In genomic region chr14:101926620-101927019, GRCh38 we compare ENCODE assay signal across 20 cellular contexts. TPM values are rescaled to one million over a fixed set of nuclear protein-coding genes. Genes with fewer than 3 reads are reported as not detected.
DNase-seq lines count a peak whose midpoint lies in the region; ATAC-seq and TF ChIP-seq lines count a peak whose summit lies in the region.
"Had no signal": no experiment of that assay in that cellular context is flagged by ENCODE, and none has a peak within 500 bp of the region (broad histone marks: within the 10 kb centered on the region; RNA-seq: fewer than 3 reads in every experiment).

No MANE protein-coding gene starts in this region.

- intact Hi-C loops in posterior vena cava (cut with DNase I): no loop called here
- intact Hi-C loops in vagina (cut with DNase I): no loop called here
- intact Hi-C loops in esophagus squamous epithelium (cut with DNase I): no loop called here

- H3K4me3 ChIP-seq in vagina (no peak overlapping the region), esophagus squamous epithelium (no peak overlapping the region)
- H3K4me3 ChIP-seq: SJCRH30 had no signal

- peak overlapping the region; percentile 32 for H3K27ac ChIP-seq in caudate nucleus (ENCODE audit: low read depth, low read length)
- H3K27ac ChIP-seq in vagina: peak overlapping the region; percentile 84
- peak overlapping the region in 2 of 4 donors; percentile 62 to 65 for H3K27ac ChIP-seq in esophagus squamous epithelium
- H3K27ac ChIP-seq: KMS-11, SJCRH30 had no signal

- H3K36me3 Mint-ChIP-seq in stimulated activated naive CD8-positive, alpha-beta T cell treated with anti-CD3 and anti-CD28 coated beads, Interleukin-15, Interleukin-2, amounts not matched to agents 100 ng/mL and 50 ng/mL, for 24 hours (ENCODE audit: low read depth): peaks cover 13% of the 10 kb centered on the region

- H3K27me3 Mint-ChIP-seq in stimulated activated naive CD8-positive, alpha-beta T cell treated with anti-CD3 and anti-CD28 coated beads, Interleukin-15, Interleukin-2, amounts not matched to agents 100 ng/mL and 50 ng/mL, for 24 hours: no peaks in the 10 kb centered on the region
- no peaks in the 10 kb centered on the region for H3K27me3 Mint-ChIP-seq in stimulated activated naive CD8-positive, alpha-beta T cell treated with anti-CD3 and anti-CD28 coated beads, Interleukin-15, amount 100 ng/mL, for 72 hours

- H3K27ac Mint-ChIP-seq in stimulated activated naive CD8-positive, alpha-beta T cell treated with anti-CD3 and anti-CD28 coated beads, Interleukin-15, Interleukin-2, amounts not matched to agents 100 ng/mL and 50 ng/mL, for 24 hours: peak overlapping the region; percentile 24
- peak overlapping the region in 1 of 2 donors; percentile 85 for H3K27ac Mint-ChIP-seq in stimulated activated naive CD8-positive, alpha-beta T cell treated with anti-CD3 and anti-CD28 coated beads, Interleukin-15, amount 100 ng/mL, for 72 hours
- H3K27ac Mint-ChIP-seq: activated T-helper 2 cell treated with anti-CD3 and anti-CD28 coated beads, Interferon-gamma antibody, Interleukin-2, Interleukin-4, amounts not matched to agents 10 μg/mL and 5 μg/mL and 100 μg/mL, durations not matched to agents 14 hours and 24 hours and 36 hours had no signal

- 74 to 80% methylated on average over 5 of the region's 5 CpGs for WGBS in esophagus squamous epithelium, 2 donors

- H3K4me1 Mint-ChIP-seq in stimulated activated naive CD8-positive, alpha-beta T cell treated with anti-CD3 and anti-CD28 coated beads, Interleukin-15, Interleukin-2, amounts not matched to agents 100 ng/mL and 50 ng/mL, for 24 hours (ENCODE audit: low read depth): peaks cover 6% of the 10 kb centered on the region
- H3K4me1 Mint-ChIP-seq in stimulated activated naive CD8-positive, alpha-beta T cell treated with anti-CD3 and anti-CD28 coated beads, Interleukin-15, amount 100 ng/mL, for 72 hours: no peaks in the 10 kb centered on the region

- H3K9me3 ChIP-seq in vagina: no peaks in the 10 kb centered on the region
- H3K9me3 ChIP-seq in esophagus squamous epithelium: no peaks in the 10 kb centered on the region
- H3K9me3 ChIP-seq: SJCRH30 had no signal

- H3K27me3 ChIP-seq in vagina (no peaks in the 10 kb centered on the region), esophagus squamous epithelium (no peaks in the 10 kb centered on the region)
- H3K27me3 ChIP-seq: SJCRH30 had no signal

- TF ChIP-seq CTCF in vagina (IDR thresholded peaks at IDR 0.05) (no peak), esophagus squamous epithelium (IDR thresholded peaks at IDR 0.05) (no peak)

- peaks cover 0 to 13% of the 10 kb centered on the region in 2 donors for H3K36me3 ChIP-seq in vagina
- peaks cover 0 to 59% (median 6%) of the 10 kb centered on the region in 3 donors for H3K36me3 ChIP-seq in esophagus squamous epithelium
- H3K36me3 ChIP-seq: SJCRH30 had no signal

- H3K9me3 Mint-ChIP-seq in stimulated activated naive CD8-positive, alpha-beta T cell treated with anti-CD3 and anti-CD28 coated beads, Interleukin-15, Interleukin-2, amounts not matched to agents 100 ng/mL and 50 ng/mL, for 24 hours: no peaks in the 10 kb centered on the region
- H3K9me3 Mint-ChIP-seq in stimulated activated naive CD8-positive, alpha-beta T cell treated with anti-CD3 and anti-CD28 coated beads, Interleukin-15, amount 100 ng/mL, for 72 hours: no peaks in the 10 kb centered on the region
- H3K9me3 Mint-ChIP-seq: activated T-helper 2 cell treated with anti-CD3 and anti-CD28 coated beads, Interferon-gamma antibody, Interleukin-2, Interleukin-4, amounts not matched to agents 10 μg/mL and 5 μg/mL and 100 μg/mL, durations not matched to agents 14 hours and 24 hours and 36 hours had no signal

- TF ChIP-seq POLR2A in vagina (IDR thresholded peaks at IDR 0.05) (no peak), esophagus squamous epithelium (IDR thresholded peaks at IDR 0.05) (no peak)

- no peak for ATAC-seq in stimulated activated naive CD8-positive, alpha-beta T cell treated with anti-CD3 and anti-CD28 coated beads, Interleukin-15, amount 100 ng/mL, for 72 hours
- no peak for ATAC-seq in GM19324 (IDR thresholded peaks at IDR 0.05; ENCODE audit: low FRiP score, unreplicated experiment)

- H3K4me3 Mint-ChIP-seq in stimulated activated naive CD8-positive, alpha-beta T cell treated with anti-CD3 and anti-CD28 coated beads, Interleukin-15, Interleukin-2, amounts not matched to agents 100 ng/mL and 50 ng/mL, for 24 hours: no peak overlapping the region
- no peak overlapping the region for H3K4me3 Mint-ChIP-seq in stimulated activated naive CD8-positive, alpha-beta T cell treated with anti-CD3 and anti-CD28 coated beads, Interleukin-15, amount 100 ng/mL, for 72 hours

- H3K4me1 ChIP-seq in vagina: peaks cover 9% of the 10 kb centered on the region
- H3K4me1 ChIP-seq in esophagus squamous epithelium: peaks cover 0 to 13% (median 0%) of the 10 kb centered on the region in 3 donors

- DNase-seq in stimulated activated naive CD8-positive, alpha-beta T cell treated with anti-CD3 and anti-CD28 coated beads, Interleukin-15, amount 100 ng/mL, for 72 hours: no peak
- DNase-seq in caudate nucleus (lab: John Stamatoyannopoulos, UW): no peak
- DNase-seq in posterior vena cava (ENCODE audit: low spot score): peak; percentile 23
- DNase-seq in vagina (ENCODE audit: extremely low spot score in 2 of 2): no peak
- DNase-seq in esophagus squamous epithelium (lab: John Stamatoyannopoulos, UW): no peak
- DNase-seq in kidney tubule cell (ENCODE audit: low spot score): no peak
- DNase-seq: aorta, foreskin fibroblast, kidney glomerular epithelial cell, midbrain, NCI-H1048, NCI-H2081 treated with DMSO at 0.1 percent for 48 hours, NCI-H526, OCI-M1, SJCRH30, T-helper 2 cell had no signal

RNA-seq across cellular contexts. Expression of gene DYNC1H1, which starts 37.8 kb away (rescaled TPM):
- total RNA-seq in posterior vena cava (100 to 1,000 TPM; 421 to 510 TPM), vagina (499 TPM), esophagus squamous epithelium (100 to 1,000 TPM; 261 to 376 (median 317) TPM)
